ENCODE assay signal across 21 cellular contexts in genomic region chr22:27022256-27022655, GRCh38.
DNase-seq lines count a peak whose midpoint lies in the region; ATAC-seq, FAIRE-seq and TF ChIP-seq lines count a peak whose summit lies in the region.
"Had no signal": no experiment of that assay in that cellular context is flagged by ENCODE, and none has a peak within 500 bp of the region (broad histone marks: within the 10 kb centered on the region; RNA-seq: fewer than 3 reads in every experiment).

No MANE protein-coding gene starts in this region.

- no peak overlapping the region for H2BK12ac ChIP-seq in H1 (ENCODE audit: low read depth, low read length)

- H3K79me1 ChIP-seq in H1 (ENCODE audit: low read depth, low read length), result no peaks in the 10 kb centered on the region

- H3K9me3 ChIP-seq in H1 (ENCODE audit: insufficient read depth in 2 of 2, low read depth in 1 of 2, low read length in 1 of 2) (no peaks in the 10 kb centered on the region), tibial artery (no peaks in the 10 kb centered on the region)
- H3K9me3 ChIP-seq: MG63, SJSA1 had no signal

- ATAC-seq in left cardiac atrium, result no peak

- no peak overlapping the region for H4K91ac ChIP-seq in H1 (replicated peaks; ENCODE audit: insufficient read length, low read length)

- no peak overlapping the region for H3K18ac ChIP-seq in H1 (ENCODE audit: extremely low read depth, low read length)

- TF ChIP-seq EP300 in H1 (IDR thresholded peaks at IDR 0.05; ENCODE audit: borderline replicate concordance in 1 of 2, low read depth in 2 of 2, low read length in 2 of 2), result no peak

- no peak overlapping the region for H3K4me2 ChIP-seq in H1 (ENCODE audit: insufficient read depth in 1 of 2, low read depth in 2 of 2, low read length in 2 of 2)
- H3K4me2 ChIP-seq: PC-9 had no signal

- no peaks in the 10 kb centered on the region for H3K79me2 ChIP-seq in H1 (ENCODE audit: control insufficient read depth in 1 of 2, insufficient read depth in 2 of 2, low read length in 2 of 2)

- H3K14ac ChIP-seq in H1 (ENCODE audit: insufficient read length), result no peak overlapping the region

- no peak overlapping the region for H4K8ac ChIP-seq in H1 (ENCODE audit: extremely low read depth, insufficient read depth, low read length)

- no peak overlapping the region for H2BK15ac ChIP-seq in H1 (ENCODE audit: low read length)

- intact Hi-C loops in tibial artery (cut with DNase I; ENCODE audit: low total_unique reads), result no loop called here
- intact Hi-C loops in left cardiac atrium (cut with DNase I), result no loop called here

- WGBS in H1 (ENCODE audit: extremely low coverage in 1 of 2, insufficient coverage in 1 of 2, insufficient read length in 1 of 2, insufficient replicate concordance in 2 of 2, low coverage in 1 of 2, low lambda C conversion rate in 2 of 2, missing lambda C conversion rate in 1 of 2), 2 experiments, result 94% methylated on average over 3 of the region's 3 CpGs; no CpG with 5 or more reads in 1 of the 2 experiments

- H3K27me3 ChIP-seq in H1 (replicated peaks in 1 of 4; ENCODE audit: control insufficient read depth in 3 of 4, extremely low read depth in 1 of 4, insufficient read depth in 3 of 4, low read length in 3 of 4), result no peaks in the 10 kb centered on the region
- H3K27me3 ChIP-seq in tibial artery, result no peaks in the 10 kb centered on the region
- H3K27me3 ChIP-seq: MG63, SJSA1 had no signal

- H2BK120ac ChIP-seq in H1 (replicated peaks; ENCODE audit: low read depth, low read length), result no peak overlapping the region

- peak overlapping the region; percentile 75; the same call in 1 of the 2 replicates for H2BK5ac ChIP-seq in H1 (ENCODE audit: low read depth, low read length)

- CTCF ChIA-PET in H1 (lab: Charles Lee; ENCODE audit: partially characterized antibody), result interaction anchor here (0.6 to 1.7 kb wide), 3 partner anchors 10 to 581 kb away, joined by 3 to 4 read pairs (median 3); no protein-coding TSS in a partner anchor

- POLR2A ChIA-PET in H1 (lab: Charles Lee; ENCODE audit: partially characterized antibody), result no interaction called here

- no peak for TF ChIP-seq CTCF in H1 (IDR thresholded peaks at IDR 0.05; ENCODE audit: control extremely low read depth in 1 of 3, insufficient read depth in 1 of 3, low read depth in 1 of 3, low read length in 3 of 3)
- no peak for TF ChIP-seq CTCF in tibial artery (IDR thresholded peaks at IDR 0.05)
- no peak for TF ChIP-seq CTCF in GM13977 (IDR thresholded peaks at IDR 0.05; ENCODE audit: extremely low read depth, insufficient read depth, missing control alignments)

- H3K56ac ChIP-seq in H1 (replicated peaks; ENCODE audit: insufficient read length, low read depth, low read length), result no peak overlapping the region

- H2AFZ ChIP-seq in H1 (ENCODE audit: low read length), result no peak overlapping the region
- H2AFZ ChIP-seq: PC-9 had no signal

- H3K27ac ChIP-seq in H1 (ENCODE audit: low read depth, low read length) (no peak overlapping the region), tibial artery (peak overlapping the region; percentile 5 to 21)
- H3K27ac ChIP-seq: HL-60, PC-9, SJSA1 had no signal

- H3K4me1 ChIP-seq in H1 (replicated peaks in 1 of 4; ENCODE audit: control insufficient read depth in 3 of 4, insufficient read depth in 4 of 4, low read length in 3 of 4) (peaks cover 0 to 2% (median 0%) of the 10 kb centered on the region in 4 experiments; a peak in 3 of 7 replicates), tibial artery (peaks cover 0 to 23% (median 2%) of the 10 kb centered on the region in 4 donors)

- no peak overlapping the region for H3K23ac ChIP-seq in H1 (ENCODE audit: insufficient read length)

- no peak overlapping the region for H3K9ac ChIP-seq in H1 (replicated peaks in 1 of 4; ENCODE audit: extremely low read depth in 1 of 4, low read depth in 3 of 4, low read length in 3 of 4)

- no peak overlapping the region for H4K5ac ChIP-seq in H1 (ENCODE audit: insufficient read length, low read depth, low read length)

- peaks cover 9% of the 10 kb centered on the region; the same call in 1 of the 2 replicates for H3K23me2 ChIP-seq in H1 (ENCODE audit: low read depth, low read length)

- no peak for TF ChIP-seq RAD21 in H1 (IDR thresholded peaks at IDR 0.05 in 1 of 2, conservative IDR thresholded peaks at IDR 0.05 in 1 of 2; ENCODE audit: low read depth in 2 of 2, low read length in 2 of 2)

- DNase-seq in GM03348 (ENCODE audit: low spot score) (peak; percentile 16), H1 (ENCODE audit: low read depth in 1 of 2, low spot score in 2 of 2) (no peak), kidney glomerular epithelial cell (lab: John Stamatoyannopoulos, UW) (peak; percentile 21), tibial artery (no peak), GM13977 (ENCODE audit: low spot score) (no peak), middle frontal gyrus (ENCODE audit: extremely low spot score, low spot score) (no peak), left cardiac atrium (no peak)
- DNase-seq in activated CD8-positive, alpha-beta memory T cell treated with anti-CD3 and anti-CD28 coated beads, Interleukin-2, amount 50 U/mL, for 48 hours, result no peak
- DNase-seq: CD4-positive, alpha-beta memory T cell; DMS53; HFFc6; MG63; NCI-H1048; NCI-H1436 treated with DMSO at 0.1 percent for 48 hours; NCI-H2029 treated with DMSO at 0.1 percent for 48 hours; NCI-H2171; NCI-H526; PC-9 had no signal

- H3K4me3 ChIP-seq in H1 (ENCODE audit: extremely low read depth in 1 of 4, insufficient read depth in 2 of 4, low read depth in 3 of 4, low read length in 4 of 4) (no peak overlapping the region), tibial artery (no peak overlapping the region)
- H3K4me3 ChIP-seq: MG63, PC-9, SJSA1 had no signal

- TF ChIP-seq POLR2A in H1 (IDR thresholded peaks at IDR 0.05; ENCODE audit: control extremely low read depth in 1 of 2, low read depth in 2 of 2, low read length in 2 of 2), result no peak

- no peak overlapping the region for H2AK5ac ChIP-seq in H1 (ENCODE audit: low read depth, low read length)

- H3K4ac ChIP-seq in H1 (replicated peaks; ENCODE audit: insufficient read length, low read depth, low read length), result no peak overlapping the region

- no peaks in the 10 kb centered on the region for H3K36me3 ChIP-seq in H1 (ENCODE audit: control insufficient read depth in 2 of 4, insufficient read depth in 4 of 4, low read length in 3 of 4)
- H3K36me3 ChIP-seq in tibial artery, result no peaks in the 10 kb centered on the region
- H3K36me3 ChIP-seq: MG63, SJSA1 had no signal

- no peak for FAIRE-seq in H1 (lab: Jason Lieb, UNC)
- FAIRE-seq: GM12892 had no signal

- in situ Hi-C loops in GM13977 (cut with MboI; ENCODE audit: low pct_unique_long_range_greater_than_20kb, low sequenced_read_pairs, unreplicated experiment), result no loop called here

- no peaks in the 10 kb centered on the region for H4K20me1 ChIP-seq in H1 (replicated peaks in 1 of 2; ENCODE audit: control insufficient read depth in 1 of 2, insufficient read depth in 2 of 2, low read length in 2 of 2)

- no peak overlapping the region for H2BK20ac ChIP-seq in H1 (ENCODE audit: low read length)

TF ChIP-seq in H1, 55 proteins besides CTCF, POLR2A, EP300 and RAD21 (continues in another document):
- TF ChIP-seq MAX (IDR thresholded peaks at IDR 0.05) (no peak), JUN (IDR thresholded peaks at IDR 0.05; ENCODE audit: low read depth, low read length) (no peak), SUZ12 (IDR thresholded peaks at IDR 0.05; ENCODE audit: low read length) (no peak), KDM1A (IDR thresholded peaks at IDR 0.05; ENCODE audit: borderline replicate concordance, low read length) (no peak), SIN3A (conservative IDR thresholded peaks at IDR 0.05 in 1 of 2, IDR thresholded peaks at IDR 0.05 in 1 of 2; ENCODE audit: low read depth in 1 of 2, low read length in 2 of 2) (no peak), KDM4A (IDR thresholded peaks at IDR 0.05; ENCODE audit: low read depth, low read length, severe bottlenecking) (no peak), NANOG (IDR thresholded peaks at IDR 0.05; ENCODE audit: insufficient read depth, low read depth, low read length, poor library complexity, severe bottlenecking) (no peak), PHF8 (conservative IDR thresholded peaks at IDR 0.05; ENCODE audit: low read depth, low read length) (no peak), EGR1 (IDR thresholded peaks at IDR 0.05; ENCODE audit: borderline replicate concordance, low read depth, low read length) (no peak), USF2 (IDR thresholded peaks at IDR 0.05; ENCODE audit: low read length) (no peak)

Comparison
In these comparisons a context has a peak if more than half of its experiments do, and no peak if none do; other contexts are left out.
1. DNase-seq: peak in GM03348 (single experiment) and kidney glomerular epithelial cell (single experiment); none in H1 (0 of 2), tibial artery (0 of 2), GM13977 (single experiment), activated CD8-positive, alpha-beta memory T cell treated with anti-CD3 and anti-CD28 coated beads, Interleukin-2, amount 50 U/mL, for 48 hours (single experiment), middle frontal gyrus (single experiment) and left cardiac atrium (single experiment).